21 cellular contexts compared by ENCODE assay signal in the genomic region with DNA sequence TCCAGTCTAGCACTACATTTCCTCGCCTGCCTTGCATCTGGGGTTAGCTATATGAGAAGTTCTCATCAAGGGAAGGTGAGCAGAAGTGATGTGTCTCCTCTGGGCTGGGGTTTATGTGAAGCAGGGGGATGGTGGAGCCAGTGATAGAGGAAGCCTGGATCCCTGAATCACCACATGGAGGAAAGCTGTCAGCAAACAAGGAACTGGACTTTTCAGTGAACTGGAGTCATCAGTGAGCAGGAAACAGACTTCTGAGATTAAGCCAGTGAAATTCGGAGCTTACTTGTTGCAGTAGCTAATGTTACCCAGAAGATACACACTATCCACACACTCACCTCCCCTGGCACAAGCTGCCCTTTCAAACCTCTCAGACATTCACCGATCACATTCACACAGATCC. TPM values are rescaled to one million over a fixed set of nuclear protein-coding genes. Genes with fewer than 3 reads are reported as not detected.
"Had no signal": no experiment of that assay in that cellular context is flagged by ENCODE, and none has a peak within 500 bp of the region (broad histone marks: within the 10 kb centered on the region; RNA-seq: fewer than 3 reads in every experiment).

No MANE protein-coding gene starts in this region.

- H3K4me3 ChIP-seq: esophagus muscularis mucosa, gastrocnemius medialis, right atrium auricular region, spleen, tibial nerve had no signal

- H3K27me3 ChIP-seq: esophagus muscularis mucosa, gastrocnemius medialis, right atrium auricular region, tibial nerve had no signal

- ATAC-seq: activated CD8-positive, alpha-beta memory T cell treated with anti-CD3 and anti-CD28 coated beads, Interleukin-2, amount 10 ng/mL, durations not matched to agents 7 days and 5 days; activated CD8-positive, alpha-beta T cell treated with anti-CD3 and anti-CD28 coated beads, Interleukin-2, amount 10 ng/mL, durations not matched to agents 7 days and 5 days; activated naive CD4-positive, alpha-beta T cell treated with anti-CD3 and anti-CD28 coated beads, Interleukin-2, amount 50 U/mL, for 72 hours; activated T-cell treated with anti-CD3 and anti-CD28 coated beads, Interleukin-2, amount 50 U/mL, for 72 hours; gastrocnemius medialis; naive thymus-derived CD4-positive, alpha-beta T cell; T-helper 17 cell had no signal

- H3K4me1 ChIP-seq: gastrocnemius medialis, right atrium auricular region had no signal

- H3K27ac ChIP-seq: esophagus muscularis mucosa, gastrocnemius medialis, right atrium auricular region, spleen, tibial nerve had no signal

- H3K9me3 ChIP-seq: gastrocnemius medialis had no signal

- DNase-seq: activated CD4-positive, alpha-beta T cell treated with anti-CD3 and anti-CD28 coated beads for 1 hour; activated CD8-positive, alpha-beta memory T cell treated with anti-CD3 and anti-CD28 coated beads, Interleukin-2, amount 10 ng/mL, durations not matched to agents 7 days and 5 days; activated CD8-positive, alpha-beta T cell treated with anti-CD3 and anti-CD28 coated beads, Interleukin-2, amount 10 ng/mL, durations not matched to agents 7 days and 5 days; activated naive CD4-positive, alpha-beta T cell; activated T-cell treated with anti-CD3 and anti-CD28 coated beads, Interleukin-2, amount 50 U/mL, for 72 hours; endodermal cell; gastrocnemius medialis; glutamatergic neuron; left ventricle myocardium superior; midbrain; naive thymus-derived CD4-positive, alpha-beta T cell; occipital lobe; spleen; stimulated activated naive CD4-positive, alpha-beta T cell; T-helper 17 cell; T1000 had no signal

- H3K36me3 ChIP-seq: esophagus muscularis mucosa, gastrocnemius medialis, right atrium auricular region, spleen, tibial nerve had no signal

RNA-seq across cellular contexts. Expression of a gene that starts 13.4 kb away (rescaled TPM):
- total RNA-seq: bronchial epithelial cell had no signal
